In the genomic region with DNA sequence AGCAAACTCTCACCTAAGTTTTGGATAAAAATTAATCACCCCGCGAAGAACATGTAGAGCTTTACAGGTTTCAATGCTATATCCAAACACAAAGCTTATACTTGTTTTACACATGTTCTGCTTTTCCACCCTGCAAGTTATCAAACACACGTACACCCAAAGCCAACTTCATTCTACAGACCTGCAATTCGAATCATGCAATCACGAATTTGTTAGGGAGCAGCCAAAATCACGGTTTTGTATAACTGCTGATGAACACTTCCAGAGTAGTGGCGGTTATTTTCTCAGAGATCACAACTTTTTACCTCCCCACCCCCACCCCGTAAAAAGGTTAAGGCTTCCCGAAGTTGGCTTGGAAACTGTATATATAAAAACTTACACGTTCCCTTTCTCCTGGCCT, we compare ENCODE assay signal across 8 cellular contexts. TPM values are rescaled to one million over a fixed set of nuclear protein-coding genes. Genes with fewer than 3 reads are reported as not detected.
DNase-seq lines count a peak whose midpoint lies in the region; ATAC-seq and TF ChIP-seq lines count a peak whose summit lies in the region.

No MANE protein-coding gene starts in this region.

- intact Hi-C loops in left ventricle myocardium superior (cut with micrococcal nuclease) (loop anchor here (5.0 kb wide), 1 partner anchor 40 kb away; no protein-coding TSS in a partner anchor), ascending aorta (cut with DNase I) (no loop called here), lower lobe of right lung (cut with DNase I) (no loop called here)

- H3K27ac ChIP-seq in cardiac muscle cell (peak overlapping the region; percentile 95), ascending aorta (peak overlapping the region in 1 of 2 donors; percentile 91), lower lobe of right lung (peak overlapping the region; percentile 94), upper lobe of left lung (peak overlapping the region in 3 of 4 donors; percentile 91 to 99 (median 96)), RWPE1 (no peak overlapping the region)

- H3K9me3 ChIP-seq in cardiac muscle cell (ENCODE audit: low read depth) (no peaks in the 10 kb centered on the region), ascending aorta (no peaks in the 10 kb centered on the region), lower lobe of right lung (no peaks in the 10 kb centered on the region), upper lobe of left lung (no peaks in the 10 kb centered on the region)

- H3K4me3 ChIP-seq in cardiac muscle cell (peak overlapping the region; percentile 94), ascending aorta (peak overlapping the region; percentile 72 to 82), lower lobe of right lung (peak overlapping the region; percentile 88), upper lobe of left lung (peak overlapping the region in 3 of 4 donors; percentile 80 to 90 (median 87))

- H3K36me3 ChIP-seq in cardiac muscle cell (peaks cover 30% of the 10 kb centered on the region), ascending aorta (peaks cover 10 to 15% of the 10 kb centered on the region in 2 donors), lower lobe of right lung (peaks cover 17% of the 10 kb centered on the region), upper lobe of left lung (peaks cover 0 to 26% (median 7%) of the 10 kb centered on the region in 4 donors)

- no peak for TF ChIP-seq CTCF in cardiac muscle cell (IDR thresholded peaks at IDR 0.05; ENCODE audit: low read depth, low read length)
- TF ChIP-seq CTCF in ascending aorta (IDR thresholded peaks at IDR 0.05) = no peak
- TF ChIP-seq CTCF in lower lobe of right lung (IDR thresholded peaks at IDR 0.05) = no peak
- no peak for TF ChIP-seq CTCF in upper lobe of left lung (IDR thresholded peaks at IDR 0.05)
- no peak for TF ChIP-seq CTCF in RWPE1 (conservative IDR thresholded peaks at IDR 0.05; ENCODE audit: low read depth)

- POLR2A ChIA-PET in RWPE1 (lab: Yijun Ruan, JAX; ENCODE audit: low non-redundant PET) = no interaction called here

- TF ChIP-seq POLR2A in upper lobe of left lung (IDR thresholded peaks at IDR 0.05) = no peak

- no peak for TF ChIP-seq EP300 in upper lobe of left lung (IDR thresholded peaks at IDR 0.05)

- 10 to 12% methylated on average over 10 of the region's 10 CpGs for WGBS in upper lobe of left lung, 2 donors

- H3K4me1 ChIP-seq in cardiac muscle cell (ENCODE audit: low read depth) (peaks cover 27% of the 10 kb centered on the region), ascending aorta (peaks cover 0 to 15% of the 10 kb centered on the region in 2 donors), lower lobe of right lung (peaks cover 22% of the 10 kb centered on the region), upper lobe of left lung (peaks cover 18 to 30% (median 26%) of the 10 kb centered on the region in 4 donors)

- H3K27me3 ChIP-seq in cardiac muscle cell (no peaks in the 10 kb centered on the region), ascending aorta (no peaks in the 10 kb centered on the region), lower lobe of right lung (ENCODE audit: low read depth) (no peaks in the 10 kb centered on the region), upper lobe of left lung (no peaks in the 10 kb centered on the region)

- DNase-seq in cardiac muscle cell (ENCODE audit: low read depth in 1 of 2, low spot score in 1 of 2) (no peak), left ventricle myocardium superior (no peak), ascending aorta (ENCODE audit: low spot score in 2 of 2) (no peak), lower lobe of right lung (no peak), upper lobe of left lung (no peak), globus pallidus (ENCODE audit: low spot score) (no peak), RWPE1 (ENCODE audit: low spot score) (no peak)

- ATAC-seq in left ventricle myocardium superior = no peak
- no peak for ATAC-seq in lower lobe of right lung
- no peak for ATAC-seq in upper lobe of left lung (ENCODE audit: low FRiP score in 2 of 2)
- ATAC-seq in HG02885 (IDR thresholded peaks at IDR 0.05; ENCODE audit: poor library complexity, unreplicated experiment) = no peak

- CTCF ChIA-PET in RWPE1 (lab: Yijun Ruan, JAX) = interaction anchor here (0.6 kb wide), 1 partner anchor 42 kb away, joined by 4 read pairs; no protein-coding TSS in a partner anchor

RNA-seq across cellular contexts. Expression of gene HMGN1, which starts 1.4 kb away (rescaled TPM):
- total RNA-seq in cardiac muscle cell (258 and 375 TPM in 2 replicates), left ventricle myocardium superior (75.4 TPM), ascending aorta (22.7 TPM), lower lobe of right lung (139 TPM), upper lobe of left lung (100 to 1,000 TPM in 3 of 6 donors, 10 to 100 TPM in 3; 80.7 to 164 (median 115) TPM)
- polyA plus RNA-seq in cardiac muscle cell = 559 and 612 TPM in 2 replicates

RNA-seq across cellular contexts. Expression of gene BRWD1, which starts 34.1 kb away (rescaled TPM):
- 29.2 and 62.8 TPM in 2 replicates for total RNA-seq in cardiac muscle cell
- polyA plus RNA-seq in cardiac muscle cell = 32.6 and 42.9 TPM in 2 replicates
- total RNA-seq in left ventricle myocardium superior = 34.2 TPM
- total RNA-seq in ascending aorta = 15.4 TPM
- total RNA-seq in lower lobe of right lung = 39.0 TPM
- total RNA-seq in upper lobe of left lung = 100 to 1,000 TPM in 1 of 6 donors, 10 to 100 TPM in 5; 23.4 to 144 (median 42.0) TPM
